ENCODE assay signal across 1 cellular context in the genomic region with DNA sequence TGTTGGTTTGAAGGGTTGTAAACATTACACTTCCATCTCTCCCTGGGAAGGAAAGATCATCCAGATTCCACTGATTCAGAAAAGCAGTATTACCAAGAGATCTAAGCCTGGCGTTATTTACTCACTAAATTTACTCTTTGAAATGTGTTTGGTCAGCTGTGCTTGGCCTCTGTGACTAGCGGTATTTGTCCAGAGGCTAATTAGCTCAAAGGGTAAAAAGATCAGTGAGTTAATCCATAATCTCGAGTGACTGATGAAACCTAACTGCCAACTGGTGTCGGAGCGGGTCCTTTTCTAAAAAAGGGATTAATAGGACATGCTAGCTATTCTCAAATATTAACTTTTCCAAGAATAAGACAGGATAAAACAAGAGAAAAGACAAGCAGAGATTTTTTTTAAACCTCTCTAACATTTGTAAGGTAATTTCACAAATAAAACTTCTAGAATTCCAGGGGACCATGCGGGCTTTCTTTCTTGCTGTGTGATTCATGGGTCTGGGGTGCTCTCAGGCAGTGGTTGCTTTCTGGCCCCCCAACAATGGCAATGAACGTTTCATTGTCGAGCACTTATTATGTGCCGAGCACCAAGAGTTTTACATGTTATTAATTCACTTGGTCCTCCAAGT.
TF ChIP-seq lines count a peak whose summit lies in the region.

No MANE protein-coding gene starts in this region.

TF ChIP-seq in HepG2, 621 proteins besides CTCF, POLR2A, EP300 and RAD21 (continued from another document and continues in another):
- no peak for TF ChIP-seq ZNF496 (CRISPR knock-in tag; IDR thresholded peaks at IDR 0.05; ENCODE audit: insufficient replicate concordance)
- TF ChIP-seq ASH2L (IDR thresholded peaks at IDR 0.05; ENCODE audit: insufficient read length, low read depth, low read length): peak; percentile 100
- peak; percentile 98; the same call in 1 of the 2 replicates for TF ChIP-seq GATA4 (IDR thresholded peaks at IDR 0.05; ENCODE audit: borderline replicate concordance, low read depth)
- peak; percentile 89 for TF ChIP-seq FOXP1 (IDR thresholded peaks at IDR 0.05)
- TF ChIP-seq FOXP1 (CRISPR knock-in tag; IDR thresholded peaks at IDR 0.05): peak; percentile 98
- TF ChIP-seq TRIM24 (CRISPR knock-in tag; IDR thresholded peaks at IDR 0.05): 0 out of 2 replicates have a peak, but pooled peaks have one; percentile 63
- TF ChIP-seq JUND (CRISPR knock-in tag; IDR thresholded peaks at IDR 0.05): 0 out of 2 replicates have a peak, but pooled peaks have one; percentile 36
- peak; percentile 99 for TF ChIP-seq THRA (CRISPR knock-in tag; IDR thresholded peaks at IDR 0.05; ENCODE audit: borderline replicate concordance)
- TF ChIP-seq, protein P1, sequence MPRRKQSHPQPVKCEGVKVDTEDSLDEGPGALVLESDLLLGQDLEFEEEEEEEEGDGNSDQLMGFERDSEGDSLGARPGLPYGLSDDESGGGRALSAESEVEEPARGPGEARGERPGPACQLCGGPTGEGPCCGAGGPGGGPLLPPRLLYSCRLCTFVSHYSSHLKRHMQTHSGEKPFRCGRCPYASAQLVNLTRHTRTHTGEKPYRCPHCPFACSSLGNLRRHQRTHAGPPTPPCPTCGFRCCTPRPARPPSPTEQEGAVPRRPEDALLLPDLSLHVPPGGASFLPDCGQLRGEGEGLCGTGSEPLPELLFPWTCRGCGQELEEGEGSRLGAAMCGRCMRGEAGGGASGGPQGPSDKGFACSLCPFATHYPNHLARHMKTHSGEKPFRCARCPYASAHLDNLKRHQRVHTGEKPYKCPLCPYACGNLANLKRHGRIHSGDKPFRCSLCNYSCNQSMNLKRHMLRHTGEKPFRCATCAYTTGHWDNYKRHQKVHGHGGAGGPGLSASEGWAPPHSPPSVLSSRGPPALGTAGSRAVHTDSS (CRISPR knock-in tag; conservative IDR thresholded peaks at IDR 0.05): no peak
- peak; percentile 45; the same call in 1 of the 2 replicates for TF ChIP-seq ZFP36L1 (CRISPR knock-in tag; IDR thresholded peaks at IDR 0.05)
- TF ChIP-seq, protein P2, sequence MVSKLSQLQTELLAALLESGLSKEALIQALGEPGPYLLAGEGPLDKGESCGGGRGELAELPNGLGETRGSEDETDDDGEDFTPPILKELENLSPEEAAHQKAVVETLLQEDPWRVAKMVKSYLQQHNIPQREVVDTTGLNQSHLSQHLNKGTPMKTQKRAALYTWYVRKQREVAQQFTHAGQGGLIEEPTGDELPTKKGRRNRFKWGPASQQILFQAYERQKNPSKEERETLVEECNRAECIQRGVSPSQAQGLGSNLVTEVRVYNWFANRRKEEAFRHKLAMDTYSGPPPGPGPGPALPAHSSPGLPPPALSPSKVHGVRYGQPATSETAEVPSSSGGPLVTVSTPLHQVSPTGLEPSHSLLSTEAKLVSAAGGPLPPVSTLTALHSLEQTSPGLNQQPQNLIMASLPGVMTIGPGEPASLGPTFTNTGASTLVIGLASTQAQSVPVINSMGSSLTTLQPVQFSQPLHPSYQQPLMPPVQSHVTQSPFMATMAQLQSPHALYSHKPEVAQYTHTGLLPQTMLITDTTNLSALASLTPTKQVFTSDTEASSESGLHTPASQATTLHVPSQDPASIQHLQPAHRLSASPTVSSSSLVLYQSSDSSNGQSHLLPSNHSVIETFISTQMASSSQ (IDR thresholded peaks at IDR 0.05; ENCODE audit: low read depth): peak; percentile 95
- TF ChIP-seq, protein P2 (CRISPR knock-in tag; IDR thresholded peaks at IDR 0.05; ENCODE audit: borderline replicate concordance): peak; percentile 95
- TF ChIP-seq, protein P3, sequence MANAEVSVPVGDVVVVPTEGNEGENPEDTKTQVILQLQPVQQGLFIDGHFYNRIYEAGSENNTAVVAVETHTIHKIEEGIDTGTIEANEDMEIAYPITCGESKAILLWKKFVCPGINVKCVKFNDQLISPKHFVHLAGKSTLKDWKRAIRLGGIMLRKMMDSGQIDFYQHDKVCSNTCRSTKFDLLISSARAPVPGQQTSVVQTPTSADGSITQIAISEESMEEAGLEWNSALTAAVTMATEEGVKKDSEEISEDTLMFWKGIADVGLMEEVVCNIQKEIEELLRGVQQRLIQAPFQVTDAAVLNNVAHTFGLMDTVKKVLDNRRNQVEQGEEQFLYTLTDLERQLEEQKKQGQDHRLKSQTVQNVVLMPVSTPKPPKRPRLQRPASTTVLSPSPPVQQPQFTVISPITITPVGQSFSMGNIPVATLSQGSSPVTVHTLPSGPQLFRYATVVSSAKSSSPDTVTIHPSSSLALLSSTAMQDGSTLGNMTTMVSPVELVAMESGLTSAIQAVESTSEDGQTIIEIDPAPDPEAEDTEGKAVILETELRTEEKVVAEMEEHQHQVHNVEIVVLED (CRISPR knock-in tag; IDR thresholded peaks at IDR 0.05; ENCODE audit: borderline replicate concordance): no peak; the same call in 1 of the 2 replicates
- 0 out of 2 replicates have a peak, but pooled peaks have one; percentile 24 for TF ChIP-seq ZNF841 (CRISPR knock-in tag; IDR thresholded peaks at IDR 0.05; ENCODE audit: borderline replicate concordance)
- TF ChIP-seq, protein P4, sequence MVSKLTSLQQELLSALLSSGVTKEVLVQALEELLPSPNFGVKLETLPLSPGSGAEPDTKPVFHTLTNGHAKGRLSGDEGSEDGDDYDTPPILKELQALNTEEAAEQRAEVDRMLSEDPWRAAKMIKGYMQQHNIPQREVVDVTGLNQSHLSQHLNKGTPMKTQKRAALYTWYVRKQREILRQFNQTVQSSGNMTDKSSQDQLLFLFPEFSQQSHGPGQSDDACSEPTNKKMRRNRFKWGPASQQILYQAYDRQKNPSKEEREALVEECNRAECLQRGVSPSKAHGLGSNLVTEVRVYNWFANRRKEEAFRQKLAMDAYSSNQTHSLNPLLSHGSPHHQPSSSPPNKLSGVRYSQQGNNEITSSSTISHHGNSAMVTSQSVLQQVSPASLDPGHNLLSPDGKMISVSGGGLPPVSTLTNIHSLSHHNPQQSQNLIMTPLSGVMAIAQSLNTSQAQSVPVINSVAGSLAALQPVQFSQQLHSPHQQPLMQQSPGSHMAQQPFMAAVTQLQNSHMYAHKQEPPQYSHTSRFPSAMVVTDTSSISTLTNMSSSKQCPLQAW (CRISPR knock-in tag; IDR thresholded peaks at IDR 0.05): peak; percentile 64
- peak; percentile 31; the same call in 1 of the 2 replicates for TF ChIP-seq SIN3B (IDR thresholded peaks at IDR 0.05; ENCODE audit: low read length)
- TF ChIP-seq KAT8 (CRISPR knock-in tag; IDR thresholded peaks at IDR 0.05): peak; percentile 48; the same call in 1 of the 2 replicates
- TF ChIP-seq SRF (IDR thresholded peaks at IDR 0.05; ENCODE audit: low read depth, low read length): 0 out of 2 replicates have a peak, but pooled peaks have one; percentile 10
- TF ChIP-seq ARID5B (CRISPR knock-in tag; IDR thresholded peaks at IDR 0.05): peak; percentile 99
- TF ChIP-seq REXO4 (CRISPR knock-in tag; IDR thresholded peaks at IDR 0.05; ENCODE audit: borderline replicate concordance): no peak
- TF ChIP-seq, protein P5, sequence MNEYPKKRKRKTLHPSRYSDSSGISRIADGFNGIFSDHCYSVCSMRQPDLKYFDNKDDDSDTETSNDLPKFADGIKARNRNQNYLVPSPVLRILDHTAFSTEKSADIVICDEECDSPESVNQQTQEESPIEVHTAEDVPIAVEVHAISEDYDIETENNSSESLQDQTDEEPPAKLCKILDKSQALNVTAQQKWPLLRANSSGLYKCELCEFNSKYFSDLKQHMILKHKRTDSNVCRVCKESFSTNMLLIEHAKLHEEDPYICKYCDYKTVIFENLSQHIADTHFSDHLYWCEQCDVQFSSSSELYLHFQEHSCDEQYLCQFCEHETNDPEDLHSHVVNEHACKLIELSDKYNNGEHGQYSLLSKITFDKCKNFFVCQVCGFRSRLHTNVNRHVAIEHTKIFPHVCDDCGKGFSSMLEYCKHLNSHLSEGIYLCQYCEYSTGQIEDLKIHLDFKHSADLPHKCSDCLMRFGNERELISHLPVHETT (CRISPR knock-in tag; conservative IDR thresholded peaks at IDR 0.05): peak; percentile 79
- TF ChIP-seq, protein P6, sequence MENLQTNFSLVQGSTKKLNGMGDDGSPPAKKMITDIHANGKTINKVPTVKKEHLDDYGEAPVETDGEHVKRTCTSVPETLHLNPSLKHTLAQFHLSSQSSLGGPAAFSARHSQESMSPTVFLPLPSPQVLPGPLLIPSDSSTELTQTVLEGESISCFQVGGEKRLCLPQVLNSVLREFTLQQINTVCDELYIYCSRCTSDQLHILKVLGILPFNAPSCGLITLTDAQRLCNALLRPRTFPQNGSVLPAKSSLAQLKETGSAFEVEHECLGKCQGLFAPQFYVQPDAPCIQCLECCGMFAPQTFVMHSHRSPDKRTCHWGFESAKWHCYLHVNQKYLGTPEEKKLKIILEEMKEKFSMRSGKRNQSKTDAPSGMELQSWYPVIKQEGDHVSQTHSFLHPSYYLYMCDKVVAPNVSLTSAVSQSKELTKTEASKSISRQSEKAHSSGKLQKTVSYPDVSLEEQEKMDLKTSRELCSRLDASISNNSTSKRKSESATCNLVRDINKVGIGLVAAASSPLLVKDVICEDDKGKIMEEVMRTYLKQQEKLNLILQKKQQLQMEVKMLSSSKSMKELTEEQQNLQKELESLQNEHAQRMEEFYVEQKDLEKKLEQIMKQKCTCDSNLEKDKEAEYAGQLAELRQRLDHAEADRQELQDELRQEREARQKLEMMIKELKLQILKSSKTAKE (CRISPR knock-in tag; IDR thresholded peaks at IDR 0.05; ENCODE audit: borderline replicate concordance): peak; percentile 87
- peak; percentile 95 for TF ChIP-seq TEAD3 (CRISPR knock-in tag; optimal IDR thresholded peaks at IDR 0.05; ENCODE audit: borderline replicate concordance)
- TF ChIP-seq SRSF9 (IDR thresholded peaks at IDR 0.05; ENCODE audit: borderline replicate concordance, insufficient read depth, low read depth, low read length, poor library complexity, severe bottlenecking): no peak
- TF ChIP-seq SIX1 (CRISPR knock-in tag; IDR thresholded peaks at IDR 0.05; ENCODE audit: borderline replicate concordance): peak; percentile 91; the same call in 1 of the 2 replicates
- TF ChIP-seq NPAS2 (CRISPR knock-in tag; IDR thresholded peaks at IDR 0.05; ENCODE audit: borderline replicate concordance): no peak
